ENCODE assay signal across 29 cellular contexts in the genomic region with DNA sequence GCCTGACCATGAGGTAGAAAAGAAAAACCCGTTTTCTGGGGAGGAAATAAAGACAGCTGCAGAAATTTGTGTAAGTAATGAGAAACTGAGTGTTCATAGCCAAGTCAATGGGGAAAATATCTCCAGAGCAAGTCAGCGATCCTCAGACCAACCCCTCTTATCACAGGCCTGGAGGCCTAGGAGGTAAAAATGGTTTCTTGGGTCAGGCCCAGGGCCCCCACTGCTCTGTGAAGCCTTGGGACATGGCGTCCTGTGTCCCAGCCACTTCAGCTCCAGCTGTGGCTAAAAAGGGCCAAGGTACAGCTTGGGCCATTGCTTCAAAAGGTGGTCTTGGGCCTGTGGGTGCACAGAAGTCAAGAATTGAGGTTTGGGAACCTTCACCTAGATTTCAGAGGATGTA.
"Had no signal": no experiment of that assay in that cellular context is flagged by ENCODE, and none has a peak within 500 bp of the region (broad histone marks: within the 10 kb centered on the region; RNA-seq: fewer than 3 reads in every experiment).

No MANE protein-coding gene starts in this region.

- H3K4me3 ChIP-seq: colonic mucosa, coronary artery, dorsolateral prefrontal cortex, esophagus muscularis mucosa, esophagus squamous epithelium, gastrocnemius medialis, gastroesophageal sphincter, heart left ventricle, heart right ventricle had no signal

- H3K36me3 ChIP-seq: colonic mucosa, esophagus muscularis mucosa, esophagus squamous epithelium, gastrocnemius medialis, gastroesophageal sphincter, heart left ventricle, heart right ventricle had no signal

- DNase-seq: colonic mucosa; cortex of kidney; dermis blood vessel endothelial cell; dorsolateral prefrontal cortex; effector CD4-positive, alpha-beta T cell; effector CD8-positive, alpha-beta T cell; effector memory CD4-positive, alpha-beta T cell; effector memory CD8-positive, alpha-beta T cell; endodermal cell; erythroblast; esophagus squamous epithelium; foreskin fibroblast; foreskin keratinocyte; foreskin melanocyte; gastrocnemius medialis; glutamatergic neuron; head of caudate nucleus; heart left ventricle; heart right ventricle had no signal

- ATAC-seq: effector memory CD8-positive, alpha-beta T cell; esophagus mucosa; foreskin keratinocyte; gastrocnemius medialis; gastroesophageal sphincter; heart left ventricle; heart right ventricle had no signal

- H3K4me1 ChIP-seq: colonic mucosa, esophagus muscularis mucosa, esophagus squamous epithelium, foreskin keratinocyte, gastrocnemius medialis, gastroesophageal sphincter, heart left ventricle, heart right ventricle had no signal

- H3K9me3 ChIP-seq: colonic mucosa, gastrocnemius medialis had no signal

- H3K27ac Mint-ChIP-seq: dendritic cell treated with granulocyte-macrophage colony-stimulating factor and Interleukin-4, amounts not matched to agents 40 ng/mL and 50 ng/mL, for 4 days; effector memory CD8-positive, alpha-beta T cell; endodermal cell had no signal

- H3K27me3 ChIP-seq: colonic mucosa, esophagus muscularis mucosa, esophagus squamous epithelium, foreskin keratinocyte, gastrocnemius medialis, gastroesophageal sphincter, heart left ventricle, heart right ventricle had no signal

- FAIRE-seq: colon, endometrium, endothelial cell of umbilical vein, frontal cortex had no signal

- H3K4me1 Mint-ChIP-seq: endodermal cell had no signal

- H3K4me3 Mint-ChIP-seq: dendritic cell treated with granulocyte-macrophage colony-stimulating factor and Interleukin-4, amounts not matched to agents 40 ng/mL and 50 ng/mL, for 4 days; effector memory CD8-positive, alpha-beta T cell; endodermal cell had no signal

- H3K27ac ChIP-seq: colonic mucosa, coronary artery, dorsolateral prefrontal cortex, epithelial cell of prostate, esophagus muscularis mucosa, esophagus squamous epithelium, foreskin keratinocyte, gastrocnemius medialis, gastroesophageal sphincter, heart left ventricle, heart right ventricle had no signal
